ENCODE assay signal across 31 cellular contexts in genomic region chr22:26357813-26358212, GRCh38.
"Had no signal": no experiment of that assay in that cellular context is flagged by ENCODE, and none has a peak within 500 bp of the region (broad histone marks: within the 10 kb centered on the region; RNA-seq: fewer than 3 reads in every experiment).

No MANE protein-coding gene starts in this region.

- H3K4me3 ChIP-seq: coronary artery, dorsolateral prefrontal cortex, esophagus squamous epithelium, gastroesophageal sphincter had no signal

- H3K27me3 ChIP-seq: dorsolateral prefrontal cortex had no signal

- H3K9me3 ChIP-seq: esophagus squamous epithelium, gastroesophageal sphincter had no signal

- H3K4me3 Mint-ChIP-seq: activated CD4-positive, alpha-beta memory T cell treated with anti-CD3 and anti-CD28 coated beads, Interleukin-2, amount 10 ng/mL, durations not matched to agents 7 days and 5 days; activated CD4-positive, alpha-beta T cell treated with anti-CD3 and anti-CD28 coated beads, Interleukin-2, amount 10 ng/mL, durations not matched to agents 7 days and 5 days; activated naive CD8-positive, alpha-beta T cell; activated T-cell treated with anti-CD3 and anti-CD28 coated beads, Interleukin-2, amount 50 U/mL, for 4 hours; activated T-helper 17 cell treated with anti-CD3 and anti-CD28 coated beads, Interleukin-2, amount 50 U/mL, for 72 hours; central memory CD8-positive, alpha-beta T cell; dendritic cell treated with granulocyte-macrophage colony-stimulating factor and Interleukin-4, amounts not matched to agents 40 ng/mL and 50 ng/mL, for 4 days; WTC11 had no signal

- H3K27ac Mint-ChIP-seq: activated CD4-positive, alpha-beta memory T cell treated with anti-CD3 and anti-CD28 coated beads, Interleukin-2, amount 10 ng/mL, durations not matched to agents 7 days and 5 days; activated CD4-positive, alpha-beta T cell treated with anti-CD3 and anti-CD28 coated beads, Interleukin-2, amount 10 ng/mL, durations not matched to agents 7 days and 5 days; activated naive CD8-positive, alpha-beta T cell; activated T-helper 17 cell treated with anti-CD3 and anti-CD28 coated beads, Interleukin-2, amount 50 U/mL, for 72 hours; dendritic cell treated with granulocyte-macrophage colony-stimulating factor and Interleukin-4, amounts not matched to agents 40 ng/mL and 50 ng/mL, for 4 days; WTC11 had no signal

- H3K9me3 Mint-ChIP-seq: activated CD4-positive, alpha-beta memory T cell treated with anti-CD3 and anti-CD28 coated beads, Interleukin-2, amount 10 ng/mL, durations not matched to agents 7 days and 5 days; activated CD4-positive, alpha-beta T cell treated with anti-CD3 and anti-CD28 coated beads, Interleukin-2, amount 10 ng/mL, durations not matched to agents 7 days and 5 days; activated T-cell treated with anti-CD3 and anti-CD28 coated beads, Interleukin-2, amount 50 U/mL, for 4 hours; activated T-helper 17 cell treated with anti-CD3 and anti-CD28 coated beads, Interleukin-2, amount 50 U/mL, for 72 hours; central memory CD8-positive, alpha-beta T cell; dendritic cell treated with granulocyte-macrophage colony-stimulating factor and Interleukin-4, amounts not matched to agents 40 ng/mL and 50 ng/mL, for 4 days; WTC11 had no signal

- DNase-seq: activated CD4-positive, alpha-beta memory T cell treated with anti-CD3 and anti-CD28 coated beads, Interleukin-2, amount 10 ng/mL, durations not matched to agents 7 days and 5 days; activated CD4-positive, alpha-beta T cell treated with anti-CD3 and anti-CD28 coated beads for 1 hour; activated CD4-positive, alpha-beta T cell treated with anti-CD3 and anti-CD28 coated beads for 4 hours; activated CD4-positive, alpha-beta T cell treated with anti-CD3 and anti-CD28 coated beads, Interleukin-2, amount 10 ng/mL, durations not matched to agents 7 days and 5 days; activated CD4-positive, alpha-beta T cell treated with anti-CD3 and anti-CD28 coated beads, Interleukin-2, amount 50 U/mL, for 4 hours; activated CD8-positive, alpha-beta memory T cell treated with anti-CD3 and anti-CD28 coated beads, Interleukin-2, amount 50 U/mL, for 48 hours; activated effector memory CD4-positive, alpha-beta T cell treated with Interleukin-2 at 50 U/mL for 16 hours; activated gamma-delta T cell treated with Interleukin-2 at 50 U/mL for 16 hours; activated naive CD4-positive, alpha-beta T cell treated with anti-CD3 and anti-CD28 coated beads, Interleukin-2, amount 50 U/mL, for 16 hours; activated naive CD4-positive, alpha-beta T cell treated with Interleukin-2 at 50 U/mL for 16 hours; activated T-cell treated with anti-CD3 and anti-CD28 coated beads for 4 hours; activated T-cell treated with anti-CD3 and anti-CD28 coated beads, Interleukin-2, amount 50 U/mL, for 4 hours; amniotic stem cell; anterior cingulate cortex; brain microvascular endothelial cell; dorsolateral prefrontal cortex; effector memory CD4-positive, alpha-beta T cell; esophagus squamous epithelium; foreskin melanocyte; T-helper 2 cell had no signal

- H3K4me1 Mint-ChIP-seq: activated T-helper 17 cell treated with anti-CD3 and anti-CD28 coated beads, Interleukin-2, amount 50 U/mL, for 72 hours; central memory CD8-positive, alpha-beta T cell had no signal

- H3K36me3 ChIP-seq: brain microvascular endothelial cell, esophagus squamous epithelium, gastroesophageal sphincter had no signal

- H3K36me3 Mint-ChIP-seq: activated naive CD8-positive, alpha-beta T cell; WTC11 had no signal

- FAIRE-seq: astrocyte, bronchial epithelial cell had no signal

- H3K27ac ChIP-seq: brain microvascular endothelial cell, coronary artery, dorsolateral prefrontal cortex, epithelial cell of prostate, esophagus squamous epithelium, gastroesophageal sphincter, VCaP had no signal
